ENCODE assay signal across 1 cellular context in genomic region chr2:197803033-197803444, GRCh38.
TF ChIP-seq lines count a peak whose summit lies in the region.

No MANE protein-coding gene starts in this region.

TF ChIP-seq in H1, 55 proteins besides CTCF, POLR2A, EP300 and RAD21:
- TF ChIP-seq EZH2 (IDR thresholded peaks at IDR 0.05; ENCODE audit: low read depth, low read length, severe bottlenecking) (no peak), SIRT6 (IDR thresholded peaks at IDR 0.05; ENCODE audit: low read length) (no peak), SIN3A (conservative IDR thresholded peaks at IDR 0.05 in 1 of 2, IDR thresholded peaks at IDR 0.05 in 1 of 2; ENCODE audit: low read depth in 1 of 2, low read length in 2 of 2) (no peak), TBP (IDR thresholded peaks at IDR 0.05; ENCODE audit: low read depth, low read length) (no peak), RNF2 (IDR thresholded peaks at IDR 0.05; ENCODE audit: borderline replicate concordance, low read depth, low read length, missing control alignments, poor library complexity, severe bottlenecking) (no peak), TAF7 (optimal IDR thresholded peaks at IDR 0.05; ENCODE audit: borderline replicate concordance, low read depth, low read length) (no peak)
- TF ChIP-seq, protein P1, sequence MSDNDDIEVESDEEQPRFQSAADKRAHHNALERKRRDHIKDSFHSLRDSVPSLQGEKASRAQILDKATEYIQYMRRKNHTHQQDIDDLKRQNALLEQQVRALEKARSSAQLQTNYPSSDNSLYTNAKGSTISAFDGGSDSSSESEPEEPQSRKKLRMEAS (IDR thresholded peaks at IDR 0.05), result no peak
